ENCODE assay signal across 9 cellular contexts in genomic region chr5:131496400-131496713, GRCh38.
DNase-seq lines count a peak whose midpoint lies in the region; ATAC-seq and TF ChIP-seq lines count a peak whose summit lies in the region.
"Had no signal": no experiment of that assay in that cellular context is flagged by ENCODE, and none has a peak within 500 bp of the region (broad histone marks: within the 10 kb centered on the region; RNA-seq: fewer than 3 reads in every experiment).

No MANE protein-coding gene starts in this region.

- H3K4me3 ChIP-seq in Caco-2 (ENCODE audit: low read depth, low read length) = no peak overlapping the region
- H3K4me3 ChIP-seq in hepatocyte = no peak overlapping the region

- 90% methylated on average over 1 of the region's 1 CpG for WGBS in hepatocyte (ENCODE audit: low lambda C conversion rate, missing lambda C conversion rate)

- H3K27ac ChIP-seq in hepatocyte = no peak overlapping the region

- CTCF ChIA-PET in Caco-2 (lab: Charles Lee) = no interaction called here

- no peaks in the 10 kb centered on the region for H3K27me3 Mint-ChIP-seq in Caco-2 (ENCODE audit: insufficient read depth, unreplicated experiment)
- no peaks in the 10 kb centered on the region for H3K27me3 Mint-ChIP-seq in mesothelial cell of epicardium (ENCODE audit: low read depth)

- H3K27me3 ChIP-seq in Caco-2 (replicated peaks; ENCODE audit: control insufficient read depth, insufficient read depth, low read length) (no peaks in the 10 kb centered on the region), hepatocyte (no peaks in the 10 kb centered on the region)

- no peak for DNase-seq in Caco-2
- DNase-seq in RPMI8226 = peak; percentile 40
- no peak for DNase-seq in hepatocyte (ENCODE audit: low spot score)
- no peak for DNase-seq in mesothelial cell of epicardium (ENCODE audit: low spot score in 2 of 2, unreplicated experiment in 2 of 2)
- no peak for DNase-seq in activated gamma-delta T cell treated with Interleukin-2 at 50 U/mL for 16 hours
- no peak for DNase-seq in NK-92 (lab: John Stamatoyannopoulos, UW; ENCODE audit: unreplicated experiment)
- DNase-seq: NCI-H2171 had no signal

- H3K9me3 Mint-ChIP-seq in Caco-2 (ENCODE audit: unreplicated experiment) (no peaks in the 10 kb centered on the region), mesothelial cell of epicardium (no peaks in the 10 kb centered on the region)

- H3K4me1 ChIP-seq in Caco-2 (peaks cover 19% of the 10 kb centered on the region), hepatocyte (ENCODE audit: insufficient read depth) (no peaks in the 10 kb centered on the region)

- H3K27ac Mint-ChIP-seq in Caco-2 (ENCODE audit: unreplicated experiment) (peak overlapping the region; percentile 28), mesothelial cell of epicardium (no peak overlapping the region)

- intact Hi-C loops in Caco-2 (cut with micrococcal nuclease; ENCODE audit: unreplicated experiment) = no loop called here

- H4K20me1 ChIP-seq in hepatocyte (ENCODE audit: insufficient read depth, poor library complexity, severe bottlenecking) = no peaks in the 10 kb centered on the region

- no peak overlapping the region for H2AFZ ChIP-seq in hepatocyte

- H3K9me3 ChIP-seq in Caco-2 (no peaks in the 10 kb centered on the region), hepatocyte (ENCODE audit: low read depth) (no peaks in the 10 kb centered on the region)

- H3K36me3 Mint-ChIP-seq in Caco-2 (ENCODE audit: insufficient read depth, unreplicated experiment) (peaks cover 44% of the 10 kb centered on the region), mesothelial cell of epicardium (peaks cover 36% of the 10 kb centered on the region)

- BruUV-seq in Caco-2 (replicated peaks; lab: Mats Ljungman, UMichigan) = no TSS peak

- TF ChIP-seq CTCF in Caco-2 (IDR thresholded peaks at IDR 0.05; ENCODE audit: insufficient read depth in 1 of 2, low read depth in 1 of 2, low read length in 1 of 2, severe bottlenecking in 1 of 2, unreplicated experiment in 1 of 2) = no peak
- no peak for TF ChIP-seq CTCF in hepatocyte (IDR thresholded peaks at IDR 0.05; ENCODE audit: poor library complexity)
- TF ChIP-seq CTCF in mesothelial cell of epicardium (IDR thresholded peaks at IDR 0.05; ENCODE audit: unreplicated experiment) = no peak

- POLR2A ChIA-PET in Caco-2 (lab: Charles Lee) = no interaction called here

- H3K4me1 Mint-ChIP-seq in Caco-2 (ENCODE audit: low read depth, unreplicated experiment) (peaks cover 30% of the 10 kb centered on the region), mesothelial cell of epicardium (no peaks in the 10 kb centered on the region)

- no peak overlapping the region for H3K4me2 ChIP-seq in hepatocyte

- H3K36me3 ChIP-seq in Caco-2 (ENCODE audit: control insufficient read depth, insufficient read depth, low read length) (no peaks in the 10 kb centered on the region; the same call in 1 of the 2 replicates), hepatocyte (replicated peaks; ENCODE audit: insufficient read depth, low read depth) (no peaks in the 10 kb centered on the region)

- no peak overlapping the region for H3K4me3 Mint-ChIP-seq in Caco-2 (ENCODE audit: unreplicated experiment)
- H3K4me3 Mint-ChIP-seq in mesothelial cell of epicardium = no peak overlapping the region

- ATAC-seq in GM19025 (IDR thresholded peaks at IDR 0.05; ENCODE audit: low read depth, unreplicated experiment) (peak; percentile 90), HG02973 (IDR thresholded peaks at IDR 0.05; ENCODE audit: unreplicated experiment) (peak; percentile 93)

- no peaks in the 10 kb centered on the region for H3K79me2 ChIP-seq in hepatocyte

- H3K9me2 ChIP-seq in hepatocyte (replicated peaks; ENCODE audit: insufficient read depth) = no peaks in the 10 kb centered on the region
